Comparison of ENCODE assay signal across 8 cellular contexts in genomic region chr19:35545855-35546381, GRCh38. TPM values are rescaled to one million over a fixed set of nuclear protein-coding genes. Genes with fewer than 3 reads are reported as not detected.
A peak's percentile ranks its signal among the peaks of the same experiment; 100 is the strongest.
DNase-seq lines count a peak whose midpoint lies in the region; ATAC-seq and TF ChIP-seq lines count a peak whose summit lies in the region.

No MANE protein-coding gene starts in this region.

- no peaks in the 10 kb centered on the region for H4K20me1 ChIP-seq in KMS-11 (ENCODE audit: insufficient read depth)

- H3K79me2 ChIP-seq in KMS-11 (ENCODE audit: insufficient read depth, low read depth), result no peaks in the 10 kb centered on the region

- H3K9me3 ChIP-seq in CD4-positive, alpha-beta memory T cell (ENCODE audit: control insufficient read depth in 1 of 2, low read length in 2 of 2), result no peaks in the 10 kb centered on the region

- POLR2A ChIA-PET in CD4-positive, alpha-beta memory T cell (lab: Charles Lee; ENCODE audit: partially characterized antibody), result no interaction called here
- POLR2A ChIA-PET in activated CD4-positive, alpha-beta T cell treated with anti-CD3 and anti-CD28 coated beads for 36 hours (lab: Charles Lee), result no interaction called here

- H3K9ac ChIP-seq in KMS-11, result peak overlapping the region; percentile 94

- H3K4me1 ChIP-seq in CD4-positive, alpha-beta memory T cell (ENCODE audit: insufficient read depth, low read length), result peaks cover 24% of the 10 kb centered on the region
- H3K4me1 ChIP-seq in KMS-11 (ENCODE audit: low read depth, poor library complexity, severe bottlenecking), result peaks cover 14% of the 10 kb centered on the region

- peak; percentile 33 to 70 (median 35) for DNase-seq in CD4-positive, alpha-beta memory T cell
- peak; percentile 82 for DNase-seq in activated CD4-positive, alpha-beta T cell treated with anti-CD3 and anti-CD28 coated beads for 36 hours
- DNase-seq in coronary artery (ENCODE audit: low spot score) (no peak), memory B cell (ENCODE audit: low spot score in 2 of 2) (no peak), ureter (ENCODE audit: low spot score) (no peak)
- DNase-seq in stimulated activated CD8-positive, alpha-beta memory T cell treated with anti-CD3 and anti-CD28 coated beads, Interleukin-7, amount 100 ng/mL, for 24 hours (ENCODE audit: low read depth), result peak; percentile 51

- H3K27me3 ChIP-seq in CD4-positive, alpha-beta memory T cell (ENCODE audit: insufficient read depth, low read length), result no peaks in the 10 kb centered on the region
- H3K27me3 ChIP-seq in KMS-11 (ENCODE audit: insufficient read depth, low read depth), result no peaks in the 10 kb centered on the region

- H3K9me3 Mint-ChIP-seq in CD4-positive, alpha-beta memory T cell, result no peaks in the 10 kb centered on the region
- no peaks in the 10 kb centered on the region for H3K9me3 Mint-ChIP-seq in activated CD4-positive, alpha-beta T cell treated with anti-CD3 and anti-CD28 coated beads for 36 hours (ENCODE audit: low read depth)
- no peaks in the 10 kb centered on the region for H3K9me3 Mint-ChIP-seq in memory B cell

- H3K27ac Mint-ChIP-seq in CD4-positive, alpha-beta memory T cell, result peak overlapping the region; percentile 72 to 92 (median 88)
- H3K27ac Mint-ChIP-seq in activated CD4-positive, alpha-beta T cell treated with anti-CD3 and anti-CD28 coated beads for 36 hours, result peak overlapping the region; percentile 91
- H3K27ac Mint-ChIP-seq in memory B cell, result peak overlapping the region; percentile 73

- peaks cover 23 to 46% (median 33%) of the 10 kb centered on the region in 4 donors for H3K4me1 Mint-ChIP-seq in CD4-positive, alpha-beta memory T cell
- H3K4me1 Mint-ChIP-seq in activated CD4-positive, alpha-beta T cell treated with anti-CD3 and anti-CD28 coated beads for 36 hours, result peaks cover 35% of the 10 kb centered on the region
- H3K4me1 Mint-ChIP-seq in memory B cell, result peaks cover 30% of the 10 kb centered on the region

- intact Hi-C loops in CD4-positive, alpha-beta memory T cell (cut with micrococcal nuclease), result loop anchor here (1.0 to 5.0 kb wide), 4 partner anchors 66 to 171 kb away; partner anchors contain the start of genes COX6B1, HAUS5 and RBM42
- intact Hi-C loops in activated CD4-positive, alpha-beta T cell treated with anti-CD3 and anti-CD28 coated beads for 36 hours (cut with DNase I, micrococcal nuclease), result loop anchor here (1.0 to 5.0 kb wide), 18 partner anchors 35 to 405 kb away; partner anchors contain the start of genes FFAR1 (in 2 of the 2), COX6B1 (in 1 of the 2), ETV2 (in 1 of the 2) and HAUS5 (in 1 of the 2)

- peak overlapping the region; percentile 34 to 84 for H3K4me3 ChIP-seq in CD4-positive, alpha-beta memory T cell (ENCODE audit: low read length in 2 of 2)
- H3K4me3 ChIP-seq in KMS-11 (IDR thresholded peaks at IDR 0.05; ENCODE audit: insufficient read depth, low read depth, low read length), result peak overlapping the region; percentile 55
- H3K4me3 ChIP-seq in coronary artery, result peak overlapping the region; percentile 92

- H3K27me3 Mint-ChIP-seq in CD4-positive, alpha-beta memory T cell, result no peaks in the 10 kb centered on the region
- H3K27me3 Mint-ChIP-seq in activated CD4-positive, alpha-beta T cell treated with anti-CD3 and anti-CD28 coated beads for 36 hours, result no peaks in the 10 kb centered on the region
- H3K27me3 Mint-ChIP-seq in memory B cell, result no peaks in the 10 kb centered on the region

- H3K27ac ChIP-seq in CD4-positive, alpha-beta memory T cell (ENCODE audit: low read depth, low read length), result peak overlapping the region; percentile 76
- peak overlapping the region; percentile 61 for H3K27ac ChIP-seq in KMS-11
- H3K27ac ChIP-seq in coronary artery, result peak overlapping the region; percentile 46 to 91

- peak overlapping the region; percentile 91 for H3K4me2 ChIP-seq in KMS-11

- peak overlapping the region; percentile 82 to 92 (median 87) for H3K4me3 Mint-ChIP-seq in CD4-positive, alpha-beta memory T cell
- peak overlapping the region; percentile 92 for H3K4me3 Mint-ChIP-seq in activated CD4-positive, alpha-beta T cell treated with anti-CD3 and anti-CD28 coated beads for 36 hours
- H3K4me3 Mint-ChIP-seq in memory B cell, result peak overlapping the region; percentile 89

- ATAC-seq in GM21423 (IDR thresholded peaks at IDR 0.05; ENCODE audit: unreplicated experiment), result peak; percentile 28
- ATAC-seq in activated CD4-positive, alpha-beta T cell treated with anti-CD3 and anti-CD28 coated beads for 36 hours, result peak; percentile 82
- peak; percentile 30 for ATAC-seq in memory B cell (ENCODE audit: low read depth)

- peak overlapping the region; percentile 95 for H2AFZ ChIP-seq in KMS-11 (ENCODE audit: low read depth)

- peaks cover 3 to 9% of the 10 kb centered on the region in 2 donors for H3K36me3 Mint-ChIP-seq in CD4-positive, alpha-beta memory T cell
- peaks cover 31% of the 10 kb centered on the region for H3K36me3 Mint-ChIP-seq in activated CD4-positive, alpha-beta T cell treated with anti-CD3 and anti-CD28 coated beads for 36 hours (ENCODE audit: low read depth)
- peaks cover 18% of the 10 kb centered on the region for H3K36me3 Mint-ChIP-seq in memory B cell

- no peaks in the 10 kb centered on the region for H3K36me3 ChIP-seq in CD4-positive, alpha-beta memory T cell (ENCODE audit: insufficient read depth, low read length)
- H3K36me3 ChIP-seq in KMS-11 (ENCODE audit: insufficient read depth), result no peaks in the 10 kb centered on the region

- TF ChIP-seq CTCF in KMS-11 (conservative IDR thresholded peaks at IDR 0.05; ENCODE audit: low read depth, low read length) (no peak), coronary artery (IDR thresholded peaks at IDR 0.05) (no peak)

- CTCF ChIA-PET in CD4-positive, alpha-beta memory T cell (lab: Charles Lee; ENCODE audit: partially characterized antibody), result no interaction called here
- CTCF ChIA-PET in activated CD4-positive, alpha-beta T cell treated with anti-CD3 and anti-CD28 coated beads for 36 hours (lab: Charles Lee), result no interaction called here

RNA-seq across cellular contexts. Expression of gene TMEM147, which starts 0.5 kb away (rescaled TPM):
- 10 to 100 TPM; 41.3 to 41.9 TPM for total RNA-seq in CD4-positive, alpha-beta memory T cell
- polyA plus RNA-seq in CD4-positive, alpha-beta memory T cell, result 100 to 1,000 TPM; 160 to 189 TPM
- total RNA-seq in activated CD4-positive, alpha-beta T cell treated with anti-CD3 and anti-CD28 coated beads for 36 hours, result 10 to 100 TPM; 73.1 to 73.8 TPM
- total RNA-seq in ureter, result 113 TPM

RNA-seq across cellular contexts. Expression of gene GAPDHS, which starts 12.7 kb away (rescaled TPM):
- total RNA-seq in CD4-positive, alpha-beta memory T cell, result not detected
- polyA plus RNA-seq in CD4-positive, alpha-beta memory T cell, result not detected
- total RNA-seq in activated CD4-positive, alpha-beta T cell treated with anti-CD3 and anti-CD28 coated beads for 36 hours, result not detected
- total RNA-seq in ureter, result not detected

RNA-seq across cellular contexts. Expression of gene ATP4A, which starts 17.5 kb away (rescaled TPM):
- total RNA-seq in CD4-positive, alpha-beta memory T cell, result not detected
- not detected for polyA plus RNA-seq in CD4-positive, alpha-beta memory T cell
- total RNA-seq in activated CD4-positive, alpha-beta T cell treated with anti-CD3 and anti-CD28 coated beads for 36 hours, result not detected
- not detected for total RNA-seq in ureter

RNA-seq across cellular contexts. Expression of gene SBSN, which starts 17.8 kb away (rescaled TPM):
- total RNA-seq in CD4-positive, alpha-beta memory T cell, result not detected
- not detected for polyA plus RNA-seq in CD4-positive, alpha-beta memory T cell
- total RNA-seq in activated CD4-positive, alpha-beta T cell treated with anti-CD3 and anti-CD28 coated beads for 36 hours, result not detected
- not detected for total RNA-seq in ureter

RNA-seq across cellular contexts. Expression of gene DMKN, which starts 32.5 kb away (rescaled TPM):
- total RNA-seq in CD4-positive, alpha-beta memory T cell, result 1 to 10 TPM in 1 of 2 experiments, under 1 TPM in 1; 0.97 to 1.4 TPM
- under 1 TPM in 1 of 2 donors, not detected in 1; 0.89 TPM for polyA plus RNA-seq in CD4-positive, alpha-beta memory T cell
- 1 to 10 TPM; 1.1 to 1.3 TPM for total RNA-seq in activated CD4-positive, alpha-beta T cell treated with anti-CD3 and anti-CD28 coated beads for 36 hours
- 131 TPM for total RNA-seq in ureter

Comparison
In these comparisons a context has a peak if more than half of its experiments do, and no peak if none do; other contexts are left out.
1. DNase-seq: peak in CD4-positive, alpha-beta memory T cell (5 of 5), activated CD4-positive, alpha-beta T cell treated with anti-CD3 and anti-CD28 coated beads for 36 hours (single experiment) and stimulated activated CD8-positive, alpha-beta memory T cell treated with anti-CD3 and anti-CD28 coated beads, Interleukin-7, amount 100 ng/mL, for 24 hours (single experiment); none in coronary artery (single experiment), memory B cell (0 of 2) and ureter (single experiment).
2. ATAC-seq: peak in every context shown above with its lines; median percentile 82 in activated CD4-positive, alpha-beta T cell treated with anti-CD3 and anti-CD28 coated beads for 36 hours; 30 in memory B cell; 28 in GM21423.
3. Peak in every context shown above with its lines, with median percentiles within 50 percentile points of each other: H3K27ac ChIP-seq, H3K4me3 ChIP-seq, H3K27ac Mint-ChIP-seq and H3K4me3 Mint-ChIP-seq.